1 cellular context compared by ENCODE assay signal in the genomic region with DNA sequence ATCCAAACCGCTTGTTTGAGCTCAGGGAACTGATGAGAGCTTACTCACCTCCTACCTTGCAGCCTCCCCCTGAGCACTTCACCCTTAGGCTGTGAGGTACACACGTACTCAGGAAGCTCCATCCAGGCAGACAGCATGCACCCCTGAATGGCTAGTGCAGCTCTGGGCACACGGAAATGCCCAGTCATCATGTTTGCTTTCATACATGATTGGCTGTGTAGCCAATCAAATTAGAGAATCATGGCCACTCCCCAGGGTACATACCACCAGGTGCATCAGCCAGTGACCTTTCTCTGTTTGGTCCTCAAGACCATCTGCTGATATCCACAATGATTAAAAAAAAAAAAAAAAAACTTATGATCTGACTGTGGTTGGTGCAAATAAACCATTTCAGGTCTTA.
TF ChIP-seq lines count a peak whose summit lies in the region.

No MANE protein-coding gene starts in this region.

TF ChIP-seq in H1, 55 proteins besides CTCF, POLR2A, EP300 and RAD21 (continued from another document):
- TF ChIP-seq SIN3A (conservative IDR thresholded peaks at IDR 0.05 in 1 of 2, IDR thresholded peaks at IDR 0.05 in 1 of 2; ENCODE audit: low read depth in 1 of 2, low read length in 2 of 2) (no peak), ZNF274 (IDR thresholded peaks at IDR 0.05; ENCODE audit: borderline replicate concordance, extremely low read depth, low read length) (no peak), SAP30 (IDR thresholded peaks at IDR 0.05; ENCODE audit: insufficient read depth, insufficient replicate concordance, low read length) (no peak), MAX (IDR thresholded peaks at IDR 0.05) (no peak), FOSL1 (IDR thresholded peaks at IDR 0.05; ENCODE audit: insufficient read depth, low read depth, low read length) (no peak), PHF8 (conservative IDR thresholded peaks at IDR 0.05; ENCODE audit: low read depth, low read length) (no peak), SP4 (IDR thresholded peaks at IDR 0.05; ENCODE audit: low read length) (no peak), CHD1 (IDR thresholded peaks at IDR 0.05; ENCODE audit: low read depth, low read length) (no peak), POU5F1 (IDR thresholded peaks at IDR 0.05; ENCODE audit: low read depth, low read length) (no peak), SUZ12 (IDR thresholded peaks at IDR 0.05; ENCODE audit: low read length) (no peak), ASH2L (IDR thresholded peaks at IDR 0.05; ENCODE audit: low read length) (no peak)
- TF ChIP-seq, protein P1, sequence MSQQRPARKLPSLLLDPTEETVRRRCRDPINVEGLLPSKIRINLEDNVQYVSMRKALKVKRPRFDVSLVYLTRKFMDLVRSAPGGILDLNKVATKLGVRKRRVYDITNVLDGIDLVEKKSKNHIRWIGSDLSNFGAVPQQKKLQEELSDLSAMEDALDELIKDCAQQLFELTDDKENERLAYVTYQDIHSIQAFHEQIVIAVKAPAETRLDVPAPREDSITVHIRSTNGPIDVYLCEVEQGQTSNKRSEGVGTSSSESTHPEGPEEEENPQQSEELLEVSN (IDR thresholded peaks at IDR 0.05): no peak
